19 cellular contexts compared by ENCODE assay signal in genomic region chr6:105594272-105594671, GRCh38.
A peak's percentile ranks its signal among the peaks of the same experiment; 100 is the strongest.
DNase-seq lines count a peak whose midpoint lies in the region; ATAC-seq, FAIRE-seq and TF ChIP-seq lines count a peak whose summit lies in the region.
"Had no signal": no experiment of that assay in that cellular context is flagged by ENCODE, and none has a peak within 500 bp of the region (broad histone marks: within the 10 kb centered on the region; RNA-seq: fewer than 3 reads in every experiment).

No MANE protein-coding gene starts in this region.

- no peak for FAIRE-seq in keratinocyte (lab: Jason Lieb, UNC)
- FAIRE-seq: H54 had no signal

- H4K20me1 ChIP-seq in H9 (ENCODE audit: control insufficient read depth, insufficient read depth, insufficient read length): no peaks in the 10 kb centered on the region
- no peaks in the 10 kb centered on the region for H4K20me1 ChIP-seq in keratinocyte (ENCODE audit: control insufficient read depth, extremely low read depth, insufficient read depth, low read length)
- no peaks in the 10 kb centered on the region for H4K20me1 ChIP-seq in smooth muscle cell (ENCODE audit: low read depth)

- no peak overlapping the region for H2BK5ac ChIP-seq in H9 (ENCODE audit: insufficient read length, low read length)

- H3K36me3 Mint-ChIP-seq in H9 (ENCODE audit: insufficient read depth in 1 of 3, low read depth in 3 of 3): no peaks in the 10 kb centered on the region
- peaks cover 9% of the 10 kb centered on the region for H3K36me3 Mint-ChIP-seq in activated T-helper 2 cell treated with anti-CD3 and anti-CD28 coated beads, Interferon-gamma antibody, Interleukin-2, Interleukin-4, amounts not matched to agents 10 μg/mL and 5 μg/mL and 100 μg/mL, durations not matched to agents 14 hours and 24 hours and 36 hours (ENCODE audit: low read depth)
- H3K36me3 Mint-ChIP-seq: activated naive CD8-positive, alpha-beta T cell; brain had no signal

- no CpG with 5 or more reads among the region's 1 CpG for WGBS in H9 (ENCODE audit: extremely low coverage, insufficient read length, low lambda C conversion rate)
- WGBS in smooth muscle cell (ENCODE audit: low lambda C conversion rate): 56% methylated on average over 1 of the region's 1 CpG

- H3T11ph ChIP-seq in H9 (ENCODE audit: low read length): no peak overlapping the region

- no peak overlapping the region for H3K9ac ChIP-seq in H9 (ENCODE audit: extremely low read depth, insufficient read length, low read length)
- peak overlapping the region; percentile 63 for H3K9ac ChIP-seq in keratinocyte (ENCODE audit: control insufficient read depth, extremely low read depth, insufficient read depth, low read length)
- H3K9ac ChIP-seq in smooth muscle cell (ENCODE audit: low read depth): peak overlapping the region; percentile 55

- no peak overlapping the region for H2AK5ac ChIP-seq in H9 (ENCODE audit: insufficient read length, low read length)

- no peaks in the 10 kb centered on the region for H3K23me2 ChIP-seq in H9 (ENCODE audit: insufficient read length, low read depth, low read length, poor library complexity, severe bottlenecking)

- no peak overlapping the region for H4K8ac ChIP-seq in H9 (replicated peaks; ENCODE audit: insufficient read length, low read depth, low read length)

- dilution Hi-C loops in keratinocyte (cut with MboI; ENCODE audit: extremely low pct_ligation_motif_present, low sequenced_read_pairs): no loop called here

- H3K9me3 Mint-ChIP-seq in H9: no peaks in the 10 kb centered on the region
- peaks cover 11% of the 10 kb centered on the region for H3K9me3 Mint-ChIP-seq in activated T-helper 2 cell treated with anti-CD3 and anti-CD28 coated beads, Interferon-gamma antibody, Interleukin-2, Interleukin-4, amounts not matched to agents 10 μg/mL and 5 μg/mL and 100 μg/mL, durations not matched to agents 14 hours and 24 hours and 36 hours

- no peak overlapping the region for H3K23ac ChIP-seq in H9 (ENCODE audit: insufficient read length, low read depth, low read length)

- H3K56ac ChIP-seq in H9 (ENCODE audit: insufficient read length, low read depth, low read length): no peak overlapping the region

- no peak overlapping the region for H2BK120ac ChIP-seq in H9 (ENCODE audit: low read depth, low read length, poor library complexity, severe bottlenecking)

- ATAC-seq in GM19324 (IDR thresholded peaks at IDR 0.05; ENCODE audit: low FRiP score, unreplicated experiment): no peak
- ATAC-seq: activated CD4-positive, CD25-positive, alpha-beta regulatory T cell treated with anti-CD3 and anti-CD28 coated beads, Interleukin-2, amount 50 U/mL, for 24 hours; activated T-cell treated with anti-CD3 and anti-CD28 coated beads, Interleukin-2, amount 50 U/mL, for 72 hours; gastrocnemius medialis had no signal

- H3K4me1 Mint-ChIP-seq in H9: peaks cover 12 to 25% of the 10 kb centered on the region in 2 experiments
- H3K4me1 Mint-ChIP-seq in activated T-helper 2 cell treated with anti-CD3 and anti-CD28 coated beads, Interferon-gamma antibody, Interleukin-2, Interleukin-4, amounts not matched to agents 10 μg/mL and 5 μg/mL and 100 μg/mL, durations not matched to agents 14 hours and 24 hours and 36 hours (ENCODE audit: low read depth): peaks cover 49% of the 10 kb centered on the region

- H3K79me1 ChIP-seq in H9 (ENCODE audit: insufficient read depth, low read depth, low read length, poor library complexity, severe bottlenecking): no peaks in the 10 kb centered on the region

- no peak overlapping the region for H2BK15ac ChIP-seq in H9 (ENCODE audit: low read depth, low read length)

- DNase-seq in H9 (no peak), keratinocyte (ENCODE audit: low read depth, low spot score) (no peak), smooth muscle cell (lab: John Stamatoyannopoulos, UW; ENCODE audit: unreplicated experiment) (no peak), AML-193 (lab: John Stamatoyannopoulos, UW) (no peak), NCI-H187 treated with DMSO at 0.1 percent for 48 hours (lab: John Stamatoyannopoulos, UW) (no peak), ureter (ENCODE audit: low spot score) (no peak)
- DNase-seq in activated T-helper 2 cell treated with anti-CD3 and anti-CD28 coated beads, Interferon-gamma antibody, Interleukin-2, Interleukin-4, amounts not matched to agents 10 μg/mL and 5 μg/mL and 100 μg/mL, durations not matched to agents 14 hours and 24 hours and 36 hours (ENCODE audit: low spot score): no peak
- DNase-seq: activated CD8-positive, alpha-beta memory T cell treated with anti-CD3 and anti-CD28 coated beads for 24 hours; activated T-cell treated with anti-CD3 and anti-CD28 coated beads, Interleukin-2, amount 50 U/mL, for 72 hours; COR-L47; gastrocnemius medialis; NCI-H146; T1000 had no signal

- no peak overlapping the region for H3K14ac ChIP-seq in H9 (ENCODE audit: insufficient read depth, low read length)

- peaks cover 40% of the 10 kb centered on the region for H3F3A ChIP-seq in smooth muscle cell (ENCODE audit: low read depth)

- H3K9me1 ChIP-seq in keratinocyte (ENCODE audit: control insufficient read depth, extremely low read depth, insufficient read depth, low read length): no peaks in the 10 kb centered on the region

- H3K27ac ChIP-seq in H9 (ENCODE audit: insufficient read length, low read depth, low read length): no peak overlapping the region
- H3K27ac ChIP-seq in keratinocyte (ENCODE audit: control insufficient read depth, insufficient read depth, low read length): peak overlapping the region; percentile 74
- H3K27ac ChIP-seq in smooth muscle cell (ENCODE audit: low read depth): peak overlapping the region; percentile 94
- H3K27ac ChIP-seq: gastrocnemius medialis, PC-9 had no signal

- intact Hi-C loops in activated T-helper 2 cell treated with anti-CD3 and anti-CD28 coated beads, Interferon-gamma antibody, Interleukin-2, Interleukin-4, amounts not matched to agents 10 μg/mL and 5 μg/mL and 100 μg/mL, durations not matched to agents 14 hours and 24 hours and 36 hours (cut with micrococcal nuclease): no loop called here

- no peaks in the 10 kb centered on the region for H3K27me3 Mint-ChIP-seq in H9 (ENCODE audit: low read depth)
- H3K27me3 Mint-ChIP-seq in activated T-helper 2 cell treated with anti-CD3 and anti-CD28 coated beads, Interferon-gamma antibody, Interleukin-2, Interleukin-4, amounts not matched to agents 10 μg/mL and 5 μg/mL and 100 μg/mL, durations not matched to agents 14 hours and 24 hours and 36 hours (ENCODE audit: low read depth): no peaks in the 10 kb centered on the region
- H3K27me3 Mint-ChIP-seq: activated naive CD8-positive, alpha-beta T cell; brain had no signal

- H3K4me3 ChIP-seq in keratinocyte (ENCODE audit: control insufficient read depth in 2 of 3, extremely low read depth in 1 of 3, insufficient read depth in 2 of 3, low read depth in 1 of 3, low read length in 3 of 3): no peak overlapping the region
- H3K4me3 ChIP-seq in smooth muscle cell: no peak overlapping the region
- H3K4me3 ChIP-seq: gastrocnemius medialis, PC-9 had no signal

- no peak overlapping the region for H3K4me2 ChIP-seq in H9 (ENCODE audit: insufficient read depth, insufficient read length, low read length)
- peak overlapping the region; percentile 20 for H3K4me2 ChIP-seq in keratinocyte (ENCODE audit: control insufficient read depth, extremely low read depth, insufficient read depth, low read depth, low read length)
- H3K4me2 ChIP-seq in smooth muscle cell: peak overlapping the region; percentile 73
- H3K4me2 ChIP-seq: PC-9 had no signal

- H3K18ac ChIP-seq in H9 (ENCODE audit: insufficient read length, low read depth, low read length): no peak overlapping the region

- H2BK20ac ChIP-seq in H9 (ENCODE audit: low read depth, low read length, poor library complexity, severe bottlenecking): no peak overlapping the region

- no peaks in the 10 kb centered on the region for H3K79me2 ChIP-seq in H9 (ENCODE audit: insufficient read depth, low read length)
- H3K79me2 ChIP-seq in keratinocyte (ENCODE audit: control insufficient read depth, insufficient read depth, low read length): no peaks in the 10 kb centered on the region
- no peaks in the 10 kb centered on the region for H3K79me2 ChIP-seq in smooth muscle cell (ENCODE audit: low read depth)

- TF ChIP-seq CTCF in H9 (conservative IDR thresholded peaks at IDR 0.05): no peak
- no peak for TF ChIP-seq CTCF in keratinocyte (optimal IDR thresholded peaks at IDR 0.05 in 1 of 3, IDR thresholded peaks at IDR 0.05 in 1 of 3, conservative IDR thresholded peaks at IDR 0.05 in 1 of 3; ENCODE audit: extremely low read depth in 1 of 3, insufficient read depth in 2 of 3, low read length in 3 of 3)
- TF ChIP-seq CTCF in smooth muscle cell (IDR thresholded peaks at IDR 0.05; ENCODE audit: borderline replicate concordance, insufficient read depth, poor library complexity, severe bottlenecking): no peak

- H3K27me3 ChIP-seq in H9 (ENCODE audit: insufficient read depth, low read length) (no peaks in the 10 kb centered on the region), keratinocyte (ENCODE audit: control insufficient read depth, extremely low read depth, insufficient read depth, low read length) (no peaks in the 10 kb centered on the region), smooth muscle cell (ENCODE audit: low read depth) (no peaks in the 10 kb centered on the region)
- H3K27me3 ChIP-seq: gastrocnemius medialis had no signal

- H3K4me1 ChIP-seq in H9 (ENCODE audit: insufficient read depth, low read length) (peaks cover 3% of the 10 kb centered on the region; the same call in 1 of the 2 replicates), keratinocyte (ENCODE audit: control insufficient read depth, extremely low read depth, insufficient read depth, low read length) (peaks cover 84% of the 10 kb centered on the region), smooth muscle cell (ENCODE audit: low read depth) (peaks cover 34% of the 10 kb centered on the region)

- no peak overlapping the region for H3K4me3 Mint-ChIP-seq in H9
- H3K4me3 Mint-ChIP-seq in activated T-helper 2 cell treated with anti-CD3 and anti-CD28 coated beads, Interferon-gamma antibody, Interleukin-2, Interleukin-4, amounts not matched to agents 10 μg/mL and 5 μg/mL and 100 μg/mL, durations not matched to agents 14 hours and 24 hours and 36 hours (ENCODE audit: low read depth): no peak overlapping the region
- H3K4me3 Mint-ChIP-seq: activated naive CD8-positive, alpha-beta T cell; activated T-cell treated with anti-CD3 and anti-CD28 coated beads, Interleukin-2, amount 50 U/mL, for 72 hours; brain had no signal

- H2AFZ ChIP-seq in H9 (ENCODE audit: low read length): peak overlapping the region; percentile 40
- no peak overlapping the region for H2AFZ ChIP-seq in keratinocyte (ENCODE audit: control insufficient read depth, low read length)
- no peak overlapping the region for H2AFZ ChIP-seq in smooth muscle cell (ENCODE audit: low read depth)
- H2AFZ ChIP-seq: PC-9 had no signal

- H3K27ac Mint-ChIP-seq in H9: peak overlapping the region in 2 of 3 experiments; percentile 25 to 78; a peak in 2 of 7 replicates
- H3K27ac Mint-ChIP-seq in activated T-helper 2 cell treated with anti-CD3 and anti-CD28 coated beads, Interferon-gamma antibody, Interleukin-2, Interleukin-4, amounts not matched to agents 10 μg/mL and 5 μg/mL and 100 μg/mL, durations not matched to agents 14 hours and 24 hours and 36 hours: peak overlapping the region; percentile 12
- H3K27ac Mint-ChIP-seq: activated naive CD8-positive, alpha-beta T cell; activated T-cell treated with anti-CD3 and anti-CD28 coated beads, Interleukin-2, amount 50 U/mL, for 72 hours had no signal

- H3K9me3 ChIP-seq in H9 (ENCODE audit: control insufficient read depth, low read depth, low read length) (no peaks in the 10 kb centered on the region), keratinocyte (ENCODE audit: control insufficient read depth, low read depth, low read length) (no peaks in the 10 kb centered on the region), smooth muscle cell (replicated peaks; ENCODE audit: low read depth) (no peaks in the 10 kb centered on the region)
- H3K9me3 ChIP-seq: gastrocnemius medialis had no signal

- no peak overlapping the region for H3K4ac ChIP-seq in H9 (ENCODE audit: low read depth, low read length)

- no peak overlapping the region for H4K91ac ChIP-seq in H9 (ENCODE audit: insufficient read length, low read depth, low read length)

- H3K36me3 ChIP-seq in keratinocyte (ENCODE audit: control insufficient read depth in 2 of 2, extremely low read depth in 1 of 2, insufficient read depth in 2 of 2, low read length in 2 of 2) (no peaks in the 10 kb centered on the region), smooth muscle cell (ENCODE audit: low read depth) (no peaks in the 10 kb centered on the region)
- H3K36me3 ChIP-seq: gastrocnemius medialis had no signal

- no peak overlapping the region for H4K5ac ChIP-seq in H9 (ENCODE audit: insufficient read length, low read depth, low read length)

- H2BK12ac ChIP-seq in H9 (ENCODE audit: insufficient read length, low read depth, low read length): no peak overlapping the region
